In genomic region chr19:6058411-6059201, GRCh38 we compare ENCODE assay signal across 13 cellular contexts. TPM values are rescaled to one million over a fixed set of nuclear protein-coding genes. Genes with fewer than 3 reads are reported as not detected.
A peak's percentile ranks its signal among the peaks of the same experiment; 100 is the strongest.
DNase-seq lines count a peak whose midpoint lies in the region; ATAC-seq, FAIRE-seq and TF ChIP-seq lines count a peak whose summit lies in the region.
"Had no signal": no experiment of that assay in that cellular context is flagged by ENCODE, and none has a peak within 500 bp of the region (broad histone marks: within the 10 kb centered on the region; RNA-seq: fewer than 3 reads in every experiment).

No MANE protein-coding gene starts in this region.

- peaks cover 0 to 6% (median 0%) of the 10 kb centered on the region in 11 donors for H3K9me3 ChIP-seq in heart right ventricle
- H3K9me3 ChIP-seq in ovary: no peaks in the 10 kb centered on the region
- no peaks in the 10 kb centered on the region for H3K9me3 ChIP-seq in uterus

- H3K36me3 ChIP-seq in heart right ventricle: no peaks in the 10 kb centered on the region
- no peaks in the 10 kb centered on the region for H3K36me3 ChIP-seq in ovary
- H3K36me3 ChIP-seq in uterus: no peaks in the 10 kb centered on the region

- H3K4me1 ChIP-seq in heart right ventricle (peaks cover 32 to 82% (median 59%) of the 10 kb centered on the region in 9 donors), ovary (ENCODE audit: insufficient read depth) (peaks cover 33% of the 10 kb centered on the region), uterus (peaks cover 41 to 42% of the 10 kb centered on the region in 2 donors)

- intact Hi-C loops in heart right ventricle (cut with DNase I): loop anchor here in 4 of 10 donors (5.0 kb wide), 4 partner anchors 39 to 54 kb away; partner anchors contain the start of gene RFX2 (in 1 of the 4)
- intact Hi-C loops in left cardiac atrium (cut with DNase I): loop anchor here in 1 of 2 donors (5.0 kb wide), 1 partner anchor 49 kb away; no protein-coding TSS in a partner anchor
- intact Hi-C loops in ovary (cut with DNase I): loop anchor here in 3 of 4 donors (2.0 to 10.0 kb wide), 3 partner anchors 49 to 216 kb away; partner anchors contain the start of genes MLLT1 (in 1 of the 3) and RFX2 (in 1 of the 3)
- intact Hi-C loops in uterus (cut with DNase I; ENCODE audit: low total_unique reads): loop anchor here (5.0 kb wide), 1 partner anchor 49 kb away; no protein-coding TSS in a partner anchor

- no peak for TF ChIP-seq EP300 in ovary (IDR thresholded peaks at IDR 0.05)

- H3K4me3 ChIP-seq in heart right ventricle (no peak overlapping the region), ovary (no peak overlapping the region), uterus (no peak overlapping the region)

- no peak for ATAC-seq in heart right ventricle
- no peak for ATAC-seq in left cardiac atrium
- ATAC-seq: effector memory CD8-positive, alpha-beta T cell; PC-3 had no signal

- H3K27me3 ChIP-seq in heart right ventricle: no peaks in the 10 kb centered on the region
- H3K27me3 ChIP-seq in ovary: no peaks in the 10 kb centered on the region
- H3K27me3 ChIP-seq in uterus: no peaks in the 10 kb centered on the region

- no peak for FAIRE-seq in GM19239 (lab: Jason Lieb, UNC)

- TF ChIP-seq POLR2A in ovary (IDR thresholded peaks at IDR 0.05) (no peak), uterus (IDR thresholded peaks at IDR 0.05) (no peak)

- TF ChIP-seq CTCF in heart right ventricle (IDR thresholded peaks at IDR 0.05) (no peak), ovary (IDR thresholded peaks at IDR 0.05) (no peak), uterus (IDR thresholded peaks at IDR 0.05) (no peak)

- WGBS in heart right ventricle, 2 donors: 81 to 85% methylated on average over 17 of the region's 17 CpGs
- WGBS in ovary, 3 donors: 61 to 69% (median 65%) methylated on average over 17 of the region's 17 CpGs

- DNase-seq in heart right ventricle: no peak
- no peak for DNase-seq in left cardiac atrium
- no peak for DNase-seq in epithelial cell of prostate (ENCODE audit: low read depth, low spot score)
- no peak for DNase-seq in ovary
- peak in 1 of 2 donors; percentile 20 for DNase-seq in uterus
- no peak for DNase-seq in activated T-cell treated with anti-CD3 and anti-CD28 coated beads, Interleukin-2, amount 50 U/mL, for 1 hour
- no peak for DNase-seq in GM19239 (ENCODE audit: insufficient read length, low spot score)
- DNase-seq in UCSD-AML1 (lab: John Stamatoyannopoulos, UW; ENCODE audit: unreplicated experiment): no peak
- DNase-seq: activated naive CD8-positive, alpha-beta T cell treated with anti-CD3 and anti-CD28 coated beads for 36 hours; effector memory CD8-positive, alpha-beta T cell; H7; NCI-H345; PC-3 had no signal

- H3K27ac ChIP-seq in heart right ventricle: peak overlapping the region in 9 of 10 donors; percentile 87 to 95 (median 91)
- peak overlapping the region; percentile 86 for H3K27ac ChIP-seq in epithelial cell of prostate
- peak overlapping the region; percentile 72 to 94 for H3K27ac ChIP-seq in ovary
- peak overlapping the region; percentile 93 to 95 for H3K27ac ChIP-seq in uterus

RNA-seq across cellular contexts. Expression of gene RFX2, which starts 51.7 kb away (rescaled TPM):
- total RNA-seq in heart right ventricle (10 to 100 TPM in 1 of 10 donors, 1 to 10 TPM in 9; 4.2 to 11.5 (median 5.0) TPM), left cardiac atrium (10 to 100 TPM; 10.5 to 11.5 TPM), ovary (10 to 100 TPM in 6 of 7 donors, 1 to 10 TPM in 1; 9.7 to 31.2 (median 14.1) TPM), uterus (10 to 100 TPM; 10.5 to 77.9 (median 22.8) TPM)
- polyA plus RNA-seq in heart right ventricle (10 to 100 TPM in 1 of 2 donors, 1 to 10 TPM in 1; 6.6 to 17.4 TPM), ovary (10 to 100 TPM in 1 of 2 donors, 1 to 10 TPM in 1; 5.9 to 10.7 TPM)
